Comparison of ENCODE assay signal across 4 cellular contexts in the genomic region with DNA sequence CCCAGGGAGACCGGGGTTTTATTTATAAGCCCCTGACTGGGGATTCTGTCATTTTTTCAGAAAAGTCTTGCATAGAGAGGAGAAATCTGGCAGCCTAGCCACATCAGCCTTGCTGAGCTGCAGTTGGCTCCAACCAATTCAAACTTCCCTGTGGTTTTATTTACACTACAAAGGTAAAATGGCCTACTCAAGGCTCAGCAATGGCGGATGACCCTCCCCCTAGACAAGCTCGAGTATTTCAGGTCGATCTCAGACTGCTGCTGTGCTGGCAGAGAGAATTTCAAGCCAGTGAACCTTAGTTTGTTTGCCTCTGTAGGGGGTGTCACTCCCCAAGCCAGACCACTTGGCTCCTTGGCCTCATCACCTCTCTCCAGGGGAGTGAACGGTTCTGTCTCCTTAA. TPM values are rescaled to one million over a fixed set of nuclear protein-coding genes. Genes with fewer than 3 reads are reported as not detected.
"Had no signal": no experiment of that assay in that cellular context is flagged by ENCODE, and none has a peak within 500 bp of the region (broad histone marks: within the 10 kb centered on the region; RNA-seq: fewer than 3 reads in every experiment).

No MANE protein-coding gene starts in this region.

RNA-seq across cellular contexts. Expression of a gene that starts 52.9 kb away (rescaled TPM):
- total RNA-seq: LHCN-M2, M059J, MCF 10A, NCI-H460 had no signal
